Comparison of ENCODE assay signal across 15 cellular contexts in the genomic region with DNA sequence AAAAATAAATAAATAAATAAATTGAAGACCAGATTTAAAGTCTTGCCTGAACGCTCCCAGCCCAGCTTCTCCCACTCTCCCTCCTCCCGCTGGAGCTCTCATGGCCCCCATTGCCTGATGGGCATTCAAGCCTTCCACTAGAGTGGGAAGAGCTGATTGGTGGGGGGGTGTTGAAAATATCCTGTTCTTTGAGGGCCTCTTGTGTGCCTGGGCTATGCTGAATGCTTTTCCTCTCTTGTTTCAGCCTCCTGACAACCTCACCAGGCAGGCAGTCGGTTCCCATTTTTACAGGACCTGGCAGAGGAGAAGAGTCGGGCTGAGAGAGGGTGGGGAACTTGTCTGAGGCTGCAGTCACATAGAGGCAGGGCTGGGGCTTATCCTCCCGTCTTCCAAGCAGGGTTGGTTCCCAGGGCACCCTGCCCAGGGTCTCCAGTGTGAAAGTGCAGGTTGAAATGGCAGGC. TPM values are rescaled to one million over a fixed set of nuclear protein-coding genes. Genes with fewer than 3 reads are reported as not detected.
DNase-seq lines count a peak whose midpoint lies in the region; ATAC-seq and TF ChIP-seq lines count a peak whose summit lies in the region.
"Had no signal": no experiment of that assay in that cellular context is flagged by ENCODE, and none has a peak within 500 bp of the region (broad histone marks: within the 10 kb centered on the region; RNA-seq: fewer than 3 reads in every experiment).

No MANE protein-coding gene starts in this region.

- TF ChIP-seq CTCF in A673 (conservative IDR thresholded peaks at IDR 0.05; ENCODE audit: low read depth, low read length) (no peak), IMR-90 (conservative IDR thresholded peaks at IDR 0.05; ENCODE audit: low read depth, low read length) (no peak), nephron (IDR thresholded peaks at IDR 0.05; ENCODE audit: unreplicated experiment in 3 of 3) (no peak)

- H3K4me3 ChIP-seq in A673 (ENCODE audit: low read depth, low read length, poor library complexity, severe bottlenecking) (no peak overlapping the region), IMR-90 (ENCODE audit: insufficient read depth, low read depth, low read length) (no peak overlapping the region), GM23248 (no peak overlapping the region)

- no peak overlapping the region for H2BK5ac ChIP-seq in IMR-90 (ENCODE audit: low read depth, low read length, poor library complexity, severe bottlenecking)

- H3K14ac ChIP-seq in IMR-90 (replicated peaks; ENCODE audit: low read depth, low read length), result no peak overlapping the region

- intact Hi-C loops in A673 (cut with micrococcal nuclease; ENCODE audit: unreplicated experiment) (no loop called here), IMR-90 (cut with micrococcal nuclease) (no loop called here)

- H3K4me1 Mint-ChIP-seq in nephron, result peaks cover 62% of the 10 kb centered on the region

- no peak overlapping the region for H3K23ac ChIP-seq in IMR-90 (ENCODE audit: low read depth, low read length)

- peaks cover 2% of the 10 kb centered on the region; the same call in 1 of the 2 replicates for H3K9me1 ChIP-seq in IMR-90 (ENCODE audit: insufficient read depth, low read length)

- no peak overlapping the region for H3K18ac ChIP-seq in IMR-90 (ENCODE audit: low read depth, low read length)

- no peak overlapping the region for H3K4ac ChIP-seq in IMR-90 (ENCODE audit: low read depth, low read length)

- POLR2A ChIA-PET in A673 (lab: Charles Lee; ENCODE audit: low non-redundant PET), result no interaction called here
- POLR2A ChIA-PET in IMR-90 (lab: Charles Lee; ENCODE audit: unreplicated experiment), result interaction anchor here (0.6 kb wide), 1 partner anchor 266 kb away, joined by 3 read pairs; a partner anchor contains a TSS

- H3K27ac ChIP-seq in A673 (ENCODE audit: low read depth, low read length, poor library complexity, severe bottlenecking) (peak overlapping the region; percentile 47), IMR-90 (ENCODE audit: insufficient read depth, low read length) (no peak overlapping the region), GM23248 (no peak overlapping the region)

- H3K9me2 ChIP-seq in GM23248 (ENCODE audit: insufficient read depth), result no peaks in the 10 kb centered on the region

- H4K91ac ChIP-seq in IMR-90 (ENCODE audit: insufficient read depth, low read depth, low read length), result no peak overlapping the region

- no peak overlapping the region for H4K8ac ChIP-seq in IMR-90 (ENCODE audit: low read depth in 2 of 2, low read length in 2 of 2)

- H4K5ac ChIP-seq in IMR-90 (ENCODE audit: low read depth, low read length), result no peak overlapping the region

- H3K9me3 ChIP-seq in A673 (ENCODE audit: low read depth, low read length, poor library complexity, severe bottlenecking), result no peaks in the 10 kb centered on the region
- H3K9me3 ChIP-seq in IMR-90 (ENCODE audit: control insufficient read depth, insufficient read depth, low read length), result no peaks in the 10 kb centered on the region
- H3K9me3 ChIP-seq in GM23248 (ENCODE audit: low read depth), result no peaks in the 10 kb centered on the region

- dilution Hi-C loops in IMR-90 (cut with HindIII; ENCODE audit: low sequenced_read_pairs, unreplicated experiment), result no loop called here

- peaks cover 42% of the 10 kb centered on the region for H3K4me1 ChIP-seq in A673 (ENCODE audit: insufficient read depth, low read length, poor library complexity, severe bottlenecking)
- H3K4me1 ChIP-seq in IMR-90 (ENCODE audit: control insufficient read depth, insufficient read depth, low read length), result no peaks in the 10 kb centered on the region
- 0 out of 2 replicates have a peak, but pooled peaks cover 4% of the 10 kb centered on the region for H3K4me1 ChIP-seq in GM23248 (ENCODE audit: insufficient read depth)

- TF ChIP-seq RAD21 in IMR-90 (IDR thresholded peaks at IDR 0.05; ENCODE audit: low read length), result no peak

- H3K9ac ChIP-seq in IMR-90 (ENCODE audit: low read depth, low read length) (no peak overlapping the region), GM23248 (no peak overlapping the region)

- ATAC-seq in IMR-90 (ENCODE audit: low read depth) (no peak), HG02970 (IDR thresholded peaks at IDR 0.05; ENCODE audit: low FRiP score, unreplicated experiment) (no peak)
- ATAC-seq: activated CD8-positive, alpha-beta T cell treated with anti-CD3 and anti-CD28 coated beads for 36 hours had no signal

- H4K20me1 ChIP-seq in IMR-90 (ENCODE audit: insufficient read depth, low read length) (no peaks in the 10 kb centered on the region), GM23248 (ENCODE audit: insufficient read depth) (no peaks in the 10 kb centered on the region)

- H2AFZ ChIP-seq in IMR-90 (replicated peaks; ENCODE audit: low read length, poor library complexity), result peak overlapping the region; percentile 49
- H2AFZ ChIP-seq in GM23248, result no peak overlapping the region

- BruUV-seq in A673 (replicated peaks; lab: Mats Ljungman, UMichigan), result no TSS peak
- BruUV-seq in IMR-90 (replicated peaks; lab: Mats Ljungman, UMichigan), result no TSS peak

- no peaks in the 10 kb centered on the region for H3K36me3 Mint-ChIP-seq in nephron (ENCODE audit: low read depth)

- H3K9me3 Mint-ChIP-seq in nephron, result no peaks in the 10 kb centered on the region
- H3K9me3 Mint-ChIP-seq: activated naive CD4-positive, alpha-beta T cell treated with anti-CD3 and anti-CD28 coated beads for 36 hours had no signal

- H3K4me2 ChIP-seq in IMR-90 (ENCODE audit: low read depth, low read length) (no peak overlapping the region), GM23248 (ENCODE audit: unreplicated experiment) (no peak overlapping the region)

- in situ Hi-C loops in IMR-90 (cut with MboI; ENCODE audit: low sequenced_read_pairs) (no loop called here), GM23248 (cut with MboI) (no loop called here)

- H3K36me3 ChIP-seq in A673 (ENCODE audit: insufficient read depth, low read length, poor library complexity, severe bottlenecking) (no peaks in the 10 kb centered on the region), IMR-90 (ENCODE audit: control insufficient read depth, insufficient read depth, low read length) (no peaks in the 10 kb centered on the region), GM23248 (ENCODE audit: low read depth) (no peaks in the 10 kb centered on the region)

- CTCF ChIA-PET in A673 (lab: Charles Lee) (no interaction called here), IMR-90 (lab: Yijun Ruan, JAX) (interaction anchor here (0.6 kb wide), 1 partner anchor 383 kb away, joined by 8 read pairs; no protein-coding TSS in a partner anchor)

- H2AK9ac ChIP-seq in IMR-90 (replicated peaks; ENCODE audit: low read depth, low read length, poor library complexity), result no peak overlapping the region

- H3K27ac Mint-ChIP-seq in nephron, result peak overlapping the region; percentile 97 to 98 (median 98)
- H3K27ac Mint-ChIP-seq: activated naive CD4-positive, alpha-beta T cell treated with anti-CD3 and anti-CD28 coated beads for 36 hours had no signal

- H3K27me3 ChIP-seq in A673 (replicated peaks; ENCODE audit: insufficient read depth, low read depth, low read length, poor library complexity), result no peaks in the 10 kb centered on the region
- H3K27me3 ChIP-seq in IMR-90 (ENCODE audit: control insufficient read depth, insufficient read depth, low read length), result no peaks in the 10 kb centered on the region
- no peaks in the 10 kb centered on the region for H3K27me3 ChIP-seq in GM23248 (replicated peaks; ENCODE audit: insufficient read depth)

- no CpG with 5 or more reads among the region's 5 CpGs for WGBS in IMR-90 (ENCODE audit: extremely low coverage in 2 of 2, insufficient read length in 1 of 2), 2 experiments
- 28 to 29% methylated on average over 5 of the region's 5 CpGs for WGBS in GM23248 (ENCODE audit: low coverage in 1 of 2, low lambda C conversion rate in 2 of 2, missing lambda C conversion rate in 2 of 2), 2 experiments

- H3K56ac ChIP-seq in IMR-90 (ENCODE audit: extremely low read depth, insufficient read depth, low read length), result no peak overlapping the region

- H3K79me1 ChIP-seq in IMR-90 (ENCODE audit: low read depth in 1 of 2, low read length in 2 of 2), result no peaks in the 10 kb centered on the region

- H3K79me2 ChIP-seq in GM23248 (ENCODE audit: insufficient read depth), result no peaks in the 10 kb centered on the region

- H3K27me3 Mint-ChIP-seq in nephron (ENCODE audit: low read depth), result peaks cover 6% of the 10 kb centered on the region
- H3K27me3 Mint-ChIP-seq: activated CD8-positive, alpha-beta T cell treated with anti-CD3 and anti-CD28 coated beads for 36 hours had no signal

- H2AK5ac ChIP-seq in IMR-90 (ENCODE audit: low read depth, low read length), result no peak overlapping the region

- H2BK120ac ChIP-seq in IMR-90 (ENCODE audit: low read depth, low read length), result no peak overlapping the region

- no peak for TF ChIP-seq POLR2A in IMR-90 (IDR thresholded peaks at IDR 0.05; ENCODE audit: low read depth, low read length)
- TF ChIP-seq POLR2A in erythroblast (IDR thresholded peaks at IDR 0.05; ENCODE audit: low read length), result no peak

- peak overlapping the region; percentile 27 to 66 (median 57) for H3K4me3 Mint-ChIP-seq in nephron
- H3K4me3 Mint-ChIP-seq: activated CD8-positive, alpha-beta T cell treated with anti-CD3 and anti-CD28 coated beads for 36 hours; activated naive CD4-positive, alpha-beta T cell treated with anti-CD3 and anti-CD28 coated beads for 36 hours had no signal

- H3F3A ChIP-seq in GM23248 (ENCODE audit: insufficient read depth), result no peaks in the 10 kb centered on the region

- H2BK20ac ChIP-seq in IMR-90 (ENCODE audit: low read depth, low read length), result no peak overlapping the region

- H2BK15ac ChIP-seq in IMR-90 (ENCODE audit: low read depth, low read length), result no peak overlapping the region

- no peak for DNase-seq in A673 (ENCODE audit: low spot score)
- no peak for DNase-seq in IMR-90
- peak; percentile 64 for DNase-seq in cerebellar cortex (ENCODE audit: low spot score)
- DNase-seq in erythroblast (lab: John Stamatoyannopoulos, UW), result no peak
- no peak for DNase-seq in NCI-H748 (lab: John Stamatoyannopoulos, UW; ENCODE audit: unreplicated experiment)
- no peak for DNase-seq in GM23248
- DNase-seq: activated naive CD4-positive, alpha-beta T cell treated with anti-CD3 and anti-CD28 coated beads for 36 hours; cerebellar nuclear complex; DMS79; mammary epithelial cell; NCI-H524 treated with DMSO at 0.1 percent for 48 hours; T-helper 9 cell had no signal

TF ChIP-seq in IMR-90, 13 proteins besides CTCF, POLR2A, EP300 and RAD21:
- no peak for TF ChIP-seq CEBPB (IDR thresholded peaks at IDR 0.05; ENCODE audit: low read depth, low read length)
- no peak for TF ChIP-seq RCOR1 (IDR thresholded peaks at IDR 0.05; ENCODE audit: insufficient replicate concordance, low read length)

RNA-seq across cellular contexts. Expression of a gene that starts 59.2 kb away (rescaled TPM):
- total RNA-seq in A673 (2021) (43.0 and 55.1 TPM in 2 replicates), IMR-90 (2012; rRNA removed) (9.7 and 10.9 TPM in 2 replicates)
- polyA plus RNA-seq in IMR-90 (2012; rRNA removed) (39.6 and 40.6 TPM in 2 replicates), GM23248 (2016; fragmentation: Nextera tagmentation; extraction: Ambion mirVana) (6.2 and 7.1 TPM in 2 replicates)
- polyA plus RNA-seq in IMR-90 (2012; cell fraction: cytosol; rRNA removed), result 18.9 and 49.8 TPM in 2 replicates
- 36.1 and 36.7 TPM in 2 replicates for polyA plus RNA-seq in IMR-90 (2012; cell fraction: nucleus; rRNA removed; ENCODE audit: low replicate concordance)
- 15.4 and 19.9 TPM in 2 replicates for total RNA-seq in GM23248 (2014; rRNA removed; shearing (Covaris generic))
